34 cellular contexts compared by ENCODE assay signal in the genomic region with DNA sequence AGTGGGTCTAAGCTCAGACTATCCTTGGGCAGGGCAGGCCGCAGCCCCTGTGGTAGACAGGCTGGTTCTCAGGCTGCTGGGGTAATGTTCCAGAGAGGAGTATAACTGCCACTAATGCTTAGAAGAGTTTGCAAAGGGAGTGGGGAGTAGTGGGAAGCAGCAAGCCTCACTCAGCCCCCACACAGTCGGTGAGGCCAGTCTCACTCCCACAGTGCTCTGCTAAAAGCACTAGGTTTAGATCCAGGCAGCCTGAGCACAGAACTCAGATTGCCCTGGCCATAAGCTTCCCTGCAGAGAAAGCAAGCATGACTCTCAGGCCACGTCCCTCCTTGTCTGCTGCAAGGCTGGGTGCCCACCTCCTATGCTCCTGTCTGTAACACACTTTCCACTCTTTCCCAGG.
"Had no signal": no experiment of that assay in that cellular context is flagged by ENCODE, and none has a peak within 500 bp of the region (broad histone marks: within the 10 kb centered on the region; RNA-seq: fewer than 3 reads in every experiment).

No MANE protein-coding gene starts in this region.

- H3K4me3 ChIP-seq: adrenal gland, body of pancreas, breast epithelium had no signal

- ATAC-seq: activated CD8-positive, alpha-beta T cell treated with anti-CD3 and anti-CD28 coated beads for 36 hours; activated naive CD4-positive, alpha-beta T cell treated with anti-CD3 and anti-CD28 coated beads, Interleukin-2, amount 50 U/mL, for 72 hours; activated T-cell treated with anti-CD3 and anti-CD28 coated beads, Interleukin-2, amount 50 U/mL, for 4 hours; activated T-cell treated with anti-CD3 and anti-CD28 coated beads, Interleukin-2, amount 50 U/mL, for 72 hours; activated T-helper 17 cell treated with anti-CD3 and anti-CD28 coated beads, Interleukin-2, amount 50 U/mL, for 72 hours; body of pancreas had no signal

- H3K27me3 ChIP-seq: adrenal gland, body of pancreas, brain microvascular endothelial cell, breast epithelium had no signal

- H3K36me3 ChIP-seq: adrenal gland, brain microvascular endothelial cell, breast epithelium had no signal

- DNase-seq: activated B cell treated with CpG ODN at 0.5 μM for 24 hours; activated CD4-positive, alpha-beta memory T cell treated with anti-CD3 and anti-CD28 coated beads for 36 hours; activated CD4-positive, alpha-beta T cell treated with anti-CD3 and anti-CD28 coated beads for 4 hours; activated CD4-positive, alpha-beta T cell treated with anti-CD3 and anti-CD28 coated beads, Interleukin-2, amount 10 ng/mL, durations not matched to agents 24 days and 14 days; activated CD4-positive, alpha-beta T cell treated with anti-CD3 and anti-CD28 coated beads, Interleukin-2, amount 50 U/mL, for 1 hour; activated CD4-positive, alpha-beta T cell treated with anti-CD3 and anti-CD28 coated beads, Interleukin-2, amount 50 U/mL, for 4 hours; activated CD4-positive, CD25-positive, alpha-beta regulatory T cell treated with anti-CD3 and anti-CD28 coated beads, Interleukin-2, amount 50 U/mL, for 72 hours; activated CD8-positive, alpha-beta memory T cell treated with anti-CD3 and anti-CD28 coated beads, Interleukin-2, amount 50 U/mL, for 4 hours; activated CD8-positive, alpha-beta T cell treated with anti-CD3 and anti-CD28 coated beads for 36 hours; activated effector memory CD4-positive, alpha-beta T cell treated with anti-CD3 and anti-CD28 coated beads, Interleukin-2, amount 50 U/mL, for 16 hours; activated gamma-delta T cell treated with Interleukin-2 at 50 U/mL for 16 hours; activated naive CD4-positive, alpha-beta T cell; activated naive CD4-positive, alpha-beta T cell treated with anti-CD3 and anti-CD28 coated beads for 36 hours; activated naive CD4-positive, alpha-beta T cell treated with anti-CD3 and anti-CD28 coated beads, Interleukin-2, amount 50 U/mL, for 16 hours; activated naive CD8-positive, alpha-beta T cell treated with anti-CD3 and anti-CD28 coated beads for 36 hours; activated T-cell treated with anti-CD3 and anti-CD28 coated beads for 4 hours; activated T-cell treated with anti-CD3 and anti-CD28 coated beads, Interleukin-2, amount 50 U/mL, for 1 hour; activated T-cell treated with anti-CD3 and anti-CD28 coated beads, Interleukin-2, amount 50 U/mL, for 4 hours; activated T-cell treated with anti-CD3 and anti-CD28 coated beads, Interleukin-2, amount 50 U/mL, for 72 hours; adrenal gland; amniotic stem cell; brain microvascular endothelial cell; central memory CD4-positive, alpha-beta T cell; SW 1271; T-helper 1 cell; T-helper 2 cell; T-helper 9 cell had no signal

- H3K27ac ChIP-seq: adrenal gland, body of pancreas, brain microvascular endothelial cell, breast epithelium, VCaP had no signal

- FAIRE-seq: astrocyte, TTC549 had no signal

- H3K4me1 ChIP-seq: adrenal gland, body of pancreas, breast epithelium had no signal

- H3K9me3 ChIP-seq: adrenal gland, body of pancreas had no signal
